Comparison of ENCODE assay signal across 9 cellular contexts in genomic region chr6:24877747-24878146, GRCh38. TPM values are rescaled to one million over a fixed set of nuclear protein-coding genes. Genes with fewer than 3 reads are reported as not detected.
DNase-seq lines count a peak whose midpoint lies in the region; ATAC-seq and TF ChIP-seq lines count a peak whose summit lies in the region.
"Not testable (repeated sequence)": the region's sequence is repeated elsewhere in the genome, so short reads cannot be mapped to it uniquely, and the experiment has no call there.
"Had no signal": no experiment of that assay in that cellular context is flagged by ENCODE, and none has a peak within 500 bp of the region (broad histone marks: within the 10 kb centered on the region; RNA-seq: fewer than 3 reads in every experiment).

No MANE protein-coding gene starts in this region.

- ATAC-seq in CD4-positive, alpha-beta T cell (ENCODE audit: poor library complexity); activated T-cell treated with anti-CD3 and anti-CD28 coated beads, Interleukin-2, amount 50 U/mL, for 72 hours (replicated peaks in 1 of 2); central memory CD8-positive, alpha-beta T cell (replicated peaks; ENCODE audit: extremely low read depth, poor library complexity, severe bottlenecking); natural killer cell treated with Interleukin-12 subunit alpha and Interleukin-12 subunit beta and Interleukin-15 and Interleukin-18, amount 100 ng/mL, for 72 hours; stimulated activated naive B cell treated with anti-CD40 and anti-IgM and Interleukin-4, amounts not matched to agents 10 μg/mL and 1 μg/mL and 100 μg/mL, for 72 hours (replicated peaks): not testable (repeated sequence)

- H3K27me3 ChIP-seq in CD4-positive, alpha-beta T cell (ENCODE audit: control insufficient read depth, insufficient read depth, low read length), result not testable (repeated sequence)

- H3K27ac Mint-ChIP-seq in CD4-positive, alpha-beta T cell, result peak overlapping the region; percentile 97
- H3K27ac Mint-ChIP-seq in HFFc6, result peak overlapping the region; percentile 28
- H3K27ac Mint-ChIP-seq in T-helper 2 cell treated with Interferon-gamma antibody and Interleukin-4, amounts not matched to agents 5 μg/mL and 100 μg/mL, for 36 hours, result peak overlapping the region; percentile 24
- H3K27ac Mint-ChIP-seq in activated T-cell treated with anti-CD3 and anti-CD28 coated beads, Interleukin-2, amount 50 U/mL, for 72 hours, result peak overlapping the region; percentile 20
- peak overlapping the region; percentile 88 for H3K27ac Mint-ChIP-seq in central memory CD8-positive, alpha-beta T cell (ENCODE audit: low read depth)
- H3K27ac Mint-ChIP-seq in natural killer cell treated with Interleukin-12 subunit alpha and Interleukin-12 subunit beta and Interleukin-15 and Interleukin-18, amount 100 ng/mL, for 72 hours, result peak overlapping the region; percentile 62 to 69
- peak overlapping the region; percentile 72 for H3K27ac Mint-ChIP-seq in stimulated activated naive B cell treated with anti-CD40 and anti-IgM and Interleukin-4, amounts not matched to agents 10 μg/mL and 1 μg/mL and 100 μg/mL, for 72 hours

- DNase-seq in CD4-positive, alpha-beta T cell; HFFc6; T-helper 2 cell treated with Interferon-gamma antibody and Interleukin-4, amounts not matched to agents 5 μg/mL and 100 μg/mL, for 36 hours (ENCODE audit: low spot score); activated T-cell treated with anti-CD3 and anti-CD28 coated beads, Interleukin-2, amount 50 U/mL, for 72 hours; central memory CD8-positive, alpha-beta T cell (ENCODE audit: low spot score in 2 of 2); natural killer cell treated with Interleukin-12 subunit alpha and Interleukin-12 subunit beta and Interleukin-15 and Interleukin-18, amount 100 ng/mL, for 72 hours (ENCODE audit: low spot score); stimulated activated naive B cell treated with anti-CD40 and anti-IgM and Interleukin-4, amounts not matched to agents 10 μg/mL and 1 μg/mL and 100 μg/mL, for 72 hours: not testable (repeated sequence)
- peak; percentile 90 for DNase-seq in islet precursor cell

- H3K9me3 ChIP-seq in CD4-positive, alpha-beta T cell (ENCODE audit: control insufficient read depth, low read length), result not testable (repeated sequence)

- TF ChIP-seq CTCF in CD4-positive, alpha-beta T cell (IDR thresholded peaks at IDR 0.05); HFFc6 (IDR thresholded peaks at IDR 0.05): not testable (repeated sequence)

- H3K4me3 Mint-ChIP-seq in CD4-positive, alpha-beta T cell, result peak overlapping the region; percentile 38
- not testable (repeated sequence) for H3K4me3 Mint-ChIP-seq in HFFc6; T-helper 2 cell treated with Interferon-gamma antibody and Interleukin-4, amounts not matched to agents 5 μg/mL and 100 μg/mL, for 36 hours; activated T-cell treated with anti-CD3 and anti-CD28 coated beads, Interleukin-2, amount 50 U/mL, for 72 hours; natural killer cell treated with Interleukin-12 subunit alpha and Interleukin-12 subunit beta and Interleukin-15 and Interleukin-18, amount 100 ng/mL, for 72 hours; stimulated activated naive B cell treated with anti-CD40 and anti-IgM and Interleukin-4, amounts not matched to agents 10 μg/mL and 1 μg/mL and 100 μg/mL, for 72 hours
- peak overlapping the region; percentile 40 for H3K4me3 Mint-ChIP-seq in central memory CD8-positive, alpha-beta T cell

- H3K4me1 Mint-ChIP-seq in CD4-positive, alpha-beta T cell (ENCODE audit: low read depth), result peaks cover 94% of the 10 kb centered on the region
- peaks cover 49% of the 10 kb centered on the region for H3K4me1 Mint-ChIP-seq in HFFc6 (ENCODE audit: low read depth)
- peaks cover 25% of the 10 kb centered on the region for H3K4me1 Mint-ChIP-seq in T-helper 2 cell treated with Interferon-gamma antibody and Interleukin-4, amounts not matched to agents 5 μg/mL and 100 μg/mL, for 36 hours (ENCODE audit: low read depth)
- H3K4me1 Mint-ChIP-seq in activated T-cell treated with anti-CD3 and anti-CD28 coated beads, Interleukin-2, amount 50 U/mL, for 72 hours (ENCODE audit: low read depth), result peaks cover 56% of the 10 kb centered on the region
- H3K4me1 Mint-ChIP-seq in central memory CD8-positive, alpha-beta T cell, result peaks cover 76% of the 10 kb centered on the region
- H3K4me1 Mint-ChIP-seq in natural killer cell treated with Interleukin-12 subunit alpha and Interleukin-12 subunit beta and Interleukin-15 and Interleukin-18, amount 100 ng/mL, for 72 hours (ENCODE audit: low read depth in 2 of 2), result peaks cover 48 to 51% of the 10 kb centered on the region in 2 donors
- H3K4me1 Mint-ChIP-seq in stimulated activated naive B cell treated with anti-CD40 and anti-IgM and Interleukin-4, amounts not matched to agents 10 μg/mL and 1 μg/mL and 100 μg/mL, for 72 hours, result peaks cover 37 to 60% of the 10 kb centered on the region in 2 donors

- not testable (repeated sequence) for H3K9me3 Mint-ChIP-seq in CD4-positive, alpha-beta T cell; central memory CD8-positive, alpha-beta T cell; natural killer cell treated with Interleukin-12 subunit alpha and Interleukin-12 subunit beta and Interleukin-15 and Interleukin-18, amount 100 ng/mL, for 72 hours; stimulated activated naive B cell treated with anti-CD40 and anti-IgM and Interleukin-4, amounts not matched to agents 10 μg/mL and 1 μg/mL and 100 μg/mL, for 72 hours
- H3K9me3 Mint-ChIP-seq in HFFc6, result peaks cover 28% of the 10 kb centered on the region
- H3K9me3 Mint-ChIP-seq in T-helper 2 cell treated with Interferon-gamma antibody and Interleukin-4, amounts not matched to agents 5 μg/mL and 100 μg/mL, for 36 hours, result peaks cover 23% of the 10 kb centered on the region
- H3K9me3 Mint-ChIP-seq in activated T-cell treated with anti-CD3 and anti-CD28 coated beads, Interleukin-2, amount 50 U/mL, for 72 hours, result peaks cover 7 to 14% of the 10 kb centered on the region in 2 donors

- CTCF ChIA-PET in CD4-positive, alpha-beta T cell (lab: Charles Lee), result interaction anchor here (1.4 kb wide), 1 partner anchor 13 kb away, joined by 4 read pairs; no protein-coding TSS in a partner anchor

- H3K27me3 Mint-ChIP-seq in CD4-positive, alpha-beta T cell; HFFc6 (ENCODE audit: insufficient read depth); T-helper 2 cell treated with Interferon-gamma antibody and Interleukin-4, amounts not matched to agents 5 μg/mL and 100 μg/mL, for 36 hours (ENCODE audit: low read depth); activated T-cell treated with anti-CD3 and anti-CD28 coated beads, Interleukin-2, amount 50 U/mL, for 72 hours (ENCODE audit: low read depth); central memory CD8-positive, alpha-beta T cell; natural killer cell treated with Interleukin-12 subunit alpha and Interleukin-12 subunit beta and Interleukin-15 and Interleukin-18, amount 100 ng/mL, for 72 hours; stimulated activated naive B cell treated with anti-CD40 and anti-IgM and Interleukin-4, amounts not matched to agents 10 μg/mL and 1 μg/mL and 100 μg/mL, for 72 hours: not testable (repeated sequence)

- not testable (repeated sequence) for H3K27ac ChIP-seq in CD4-positive, alpha-beta T cell (ENCODE audit: low read depth, low read length)

- POLR2A ChIA-PET in CD4-positive, alpha-beta T cell (lab: Charles Lee), result not testable (repeated sequence)

- intact Hi-C loops in CD4-positive, alpha-beta T cell (cut with DNase I, micrococcal nuclease), result not testable (repeated sequence)

- peaks cover 100% of the 10 kb centered on the region for H3K36me3 Mint-ChIP-seq in CD4-positive, alpha-beta T cell (ENCODE audit: low read depth)
- H3K36me3 Mint-ChIP-seq in HFFc6 (ENCODE audit: low read depth), result peaks cover 28% of the 10 kb centered on the region
- peaks cover 87% of the 10 kb centered on the region for H3K36me3 Mint-ChIP-seq in T-helper 2 cell treated with Interferon-gamma antibody and Interleukin-4, amounts not matched to agents 5 μg/mL and 100 μg/mL, for 36 hours (ENCODE audit: low read depth)
- H3K36me3 Mint-ChIP-seq in activated T-cell treated with anti-CD3 and anti-CD28 coated beads, Interleukin-2, amount 50 U/mL, for 72 hours (ENCODE audit: insufficient read depth in 2 of 2), result peaks cover 18 to 47% of the 10 kb centered on the region in 2 donors
- H3K36me3 Mint-ChIP-seq in central memory CD8-positive, alpha-beta T cell (ENCODE audit: insufficient read depth), result peaks cover 81% of the 10 kb centered on the region
- peaks cover 38% of the 10 kb centered on the region for H3K36me3 Mint-ChIP-seq in natural killer cell treated with Interleukin-12 subunit alpha and Interleukin-12 subunit beta and Interleukin-15 and Interleukin-18, amount 100 ng/mL, for 72 hours
- H3K36me3 Mint-ChIP-seq in stimulated activated naive B cell treated with anti-CD40 and anti-IgM and Interleukin-4, amounts not matched to agents 10 μg/mL and 1 μg/mL and 100 μg/mL, for 72 hours, result peaks cover 27 to 63% of the 10 kb centered on the region in 2 donors

RNA-seq across cellular contexts. Expression of gene RIPOR2, which starts 58.0 kb away (rescaled TPM):
- 100 to 1,000 TPM; 123 to 129 TPM for total RNA-seq in CD4-positive, alpha-beta T cell
- total RNA-seq in HFFc6 (2021; fragmentation: NEBNext Ultra II Directional; extraction: Animal tissue kit (Norgen Biotek cat#: 25700)), result 10 to 100 TPM in 4 of 6 experiments, 1 to 10 TPM in 2; 9.1 to 20.7 (median 10.2) TPM
- 10 to 100 TPM; 67.0 to 69.7 TPM for total RNA-seq in activated T-cell treated with anti-CD3 and anti-CD28 coated beads, Interleukin-2, amount 50 U/mL, for 72 hours
- total RNA-seq in natural killer cell treated with Interleukin-12 subunit alpha and Interleukin-12 subunit beta and Interleukin-15 and Interleukin-18, amount 100 ng/mL, for 72 hours, result 10 to 100 TPM; 58.7 to 88.4 TPM
- total RNA-seq: A172 had no signal

Comparison
In these comparisons a context has a peak if more than half of its experiments do, and no peak if none do; other contexts are left out.
1. H3K27ac Mint-ChIP-seq: peak in every context shown above with its lines; median percentile 97 in CD4-positive, alpha-beta T cell; 88 in central memory CD8-positive, alpha-beta T cell; 72 in stimulated activated naive B cell treated with anti-CD40 and anti-IgM and Interleukin-4, amounts not matched to agents 10 μg/mL and 1 μg/mL and 100 μg/mL, for 72 hours; 66 in natural killer cell treated with Interleukin-12 subunit alpha and Interleukin-12 subunit beta and Interleukin-15 and Interleukin-18, amount 100 ng/mL, for 72 hours; 28 in HFFc6; 24 in T-helper 2 cell treated with Interferon-gamma antibody and Interleukin-4, amounts not matched to agents 5 μg/mL and 100 μg/mL, for 36 hours; 20 in activated T-cell treated with anti-CD3 and anti-CD28 coated beads, Interleukin-2, amount 50 U/mL, for 72 hours.